In genomic region chr4:119628281-119629141, GRCh38 we compare ENCODE assay signal across 8 cellular contexts. TPM values are rescaled to one million over a fixed set of nuclear protein-coding genes. Genes with fewer than 3 reads are reported as not detected.
DNase-seq lines count a peak whose midpoint lies in the region; ATAC-seq, FAIRE-seq and TF ChIP-seq lines count a peak whose summit lies in the region.

PDE5A (minus strand) TSS chr4:119628804; CDS start chr4:119628671, 133 bp downstream.

- ATAC-seq in HG02763 (IDR thresholded peaks at IDR 0.05; ENCODE audit: unreplicated experiment) = peak; percentile 92

- no peak within 1 kb of the TSS for H3K27ac Mint-ChIP-seq in T-helper 2 cell treated with Interferon-gamma antibody and Interleukin-4, amounts not matched to agents 5 μg/mL and 100 μg/mL, for 36 hours

- peak; percentile 57 for DNase-seq in GM12891 (ENCODE audit: insufficient read length, low spot score)
- peak; percentile 89 for DNase-seq in NCI-H1436 (lab: John Stamatoyannopoulos, UW)
- peak; percentile 72 for DNase-seq in T-helper 2 cell treated with Interferon-gamma antibody and Interleukin-4, amounts not matched to agents 5 μg/mL and 100 μg/mL, for 36 hours (ENCODE audit: low spot score)
- DNase-seq in astrocyte of the cerebellum (ENCODE audit: low read depth) = peak; percentile 54
- DNase-seq in hippocampal formation (lab: John Stamatoyannopoulos, UW) = peak; percentile 28 to 65
- DNase-seq in renal cortical epithelial cell (ENCODE audit: low read depth) = peak; percentile 34
- no peak for DNase-seq in cerebellar nuclear complex (lab: John Stamatoyannopoulos, UW)

- H3K4me3 ChIP-seq in astrocyte of the cerebellum (ENCODE audit: low read depth, low read length) = peak within 1 kb of the TSS; percentile 85

- peak; percentile 79 for FAIRE-seq in GM12891 (lab: Jason Lieb, UNC)

- peak within 1 kb of the TSS; percentile 88 for H3K4me3 Mint-ChIP-seq in T-helper 2 cell treated with Interferon-gamma antibody and Interleukin-4, amounts not matched to agents 5 μg/mL and 100 μg/mL, for 36 hours

- H3K36me3 Mint-ChIP-seq in T-helper 2 cell treated with Interferon-gamma antibody and Interleukin-4, amounts not matched to agents 5 μg/mL and 100 μg/mL, for 36 hours (ENCODE audit: low read depth) = no peaks in the 10 kb centered on the region

- no peaks in the 10 kb centered on the region for H3K9me3 Mint-ChIP-seq in T-helper 2 cell treated with Interferon-gamma antibody and Interleukin-4, amounts not matched to agents 5 μg/mL and 100 μg/mL, for 36 hours

- peak; percentile 62 for TF ChIP-seq CTCF in astrocyte of the cerebellum (IDR thresholded peaks at IDR 0.05; ENCODE audit: low read depth, low read length, missing control alignments)

- H3K4me1 Mint-ChIP-seq in T-helper 2 cell treated with Interferon-gamma antibody and Interleukin-4, amounts not matched to agents 5 μg/mL and 100 μg/mL, for 36 hours (ENCODE audit: low read depth) = peaks cover 15% of the 10 kb centered on the region

- peaks cover 52% of the 10 kb centered on the region for H3K27me3 Mint-ChIP-seq in T-helper 2 cell treated with Interferon-gamma antibody and Interleukin-4, amounts not matched to agents 5 μg/mL and 100 μg/mL, for 36 hours (ENCODE audit: low read depth)

- no peak for TF ChIP-seq POLR2A in GM12891 (IDR thresholded peaks at IDR 0.05; ENCODE audit: low read depth, low read length)

- in situ Hi-C loops in astrocyte of the cerebellum (cut with HindIII; ENCODE audit: low sequenced_read_pairs) = no loop called here

TF ChIP-seq in GM12891, 5 proteins besides CTCF, POLR2A, EP300 and RAD21:
- no peak for TF ChIP-seq PAX5 (IDR thresholded peaks at IDR 0.05; ENCODE audit: insufficient read depth, low read length, severe bottlenecking)
- TF ChIP-seq SPI1 (IDR thresholded peaks at IDR 0.05; ENCODE audit: low read depth, low read length) = no peak
- no peak for TF ChIP-seq POU2F2 (IDR thresholded peaks at IDR 0.05; ENCODE audit: low read depth, low read length)
- TF ChIP-seq TAF1 (IDR thresholded peaks at IDR 0.05; ENCODE audit: low read depth, low read length) = no peak
- no peak for TF ChIP-seq POLR2AphosphoS5 (IDR thresholded peaks at IDR 0.05; ENCODE audit: low read depth, low read length)

RNA-seq across cellular contexts. Expression of gene PDE5A, which starts in this region (rescaled TPM):
- polyA plus RNA-seq in GM12891 (2012; ENCODE audit: low read depth, missing spikeins) = 0.59 TPM
- total RNA-seq in renal cortical epithelial cell = 2.1 and 7.6 TPM in 2 replicates

Comparison
In these comparisons a context has a peak if more than half of its experiments do, and no peak if none do; other contexts are left out.
1. DNase-seq: peak in GM12891 (single experiment), NCI-H1436 (single experiment), T-helper 2 cell treated with Interferon-gamma antibody and Interleukin-4, amounts not matched to agents 5 μg/mL and 100 μg/mL, for 36 hours (single experiment), astrocyte of the cerebellum (single experiment), hippocampal formation (2 of 2) and renal cortical epithelial cell (single experiment); none in cerebellar nuclear complex (0 of 2).